Comparison of ENCODE assay signal across 11 cellular contexts in genomic region chr16:89910717-89911354, GRCh38. TPM values are rescaled to one million over a fixed set of nuclear protein-coding genes. Genes with fewer than 3 reads are reported as not detected.
DNase-seq lines count a peak whose midpoint lies in the region; ATAC-seq and TF ChIP-seq lines count a peak whose summit lies in the region.
"Had no signal": no experiment of that assay in that cellular context is flagged by ENCODE, and none has a peak within 500 bp of the region (broad histone marks: within the 10 kb centered on the region; RNA-seq: fewer than 3 reads in every experiment).

No MANE protein-coding gene starts in this region.

- H3K4me3 ChIP-seq in H7 (ENCODE audit: insufficient read depth, low read depth, low read length) (no peak overlapping the region), left ventricle myocardium inferior (no peak overlapping the region)
- H3K4me3 ChIP-seq: mucosa of descending colon had no signal

- peak overlapping the region; percentile 69 for H3K27ac Mint-ChIP-seq in T-helper 17 cell

- H3K4me1 ChIP-seq in left ventricle myocardium inferior: peaks cover 15% of the 10 kb centered on the region

- DNase-seq in H7 (peak; percentile 36), T-helper 17 cell (no peak), left ventricle myocardium inferior (no peak), sciatic nerve (ENCODE audit: low spot score) (no peak), GM19240 (ENCODE audit: insufficient read length, low spot score) (no peak)
- DNase-seq: NCI-H774 had no signal

- H3K27me3 ChIP-seq in H7 (ENCODE audit: control insufficient read depth, insufficient read depth, low read length) (no peaks in the 10 kb centered on the region), left ventricle myocardium inferior (ENCODE audit: low read depth) (no peaks in the 10 kb centered on the region)
- H3K27me3 ChIP-seq: BE2C had no signal

- intact Hi-C loops in left ventricle myocardium inferior (cut with micrococcal nuclease): no loop called here
- intact Hi-C loops in sciatic nerve (cut with DNase I): no loop called here

- H3K27ac ChIP-seq in left ventricle myocardium inferior (replicated peaks): peak overlapping the region; percentile 71

- H3K36me3 ChIP-seq in H7 (replicated peaks; ENCODE audit: control insufficient read depth, insufficient read depth, low read length): peaks cover 9% of the 10 kb centered on the region
- peaks cover 49% of the 10 kb centered on the region for H3K36me3 ChIP-seq in left ventricle myocardium inferior

- H3K27me3 Mint-ChIP-seq in T-helper 17 cell: no peaks in the 10 kb centered on the region

- no peaks in the 10 kb centered on the region for H3K36me3 Mint-ChIP-seq in T-helper 17 cell (ENCODE audit: low read depth)

- peaks cover 3% of the 10 kb centered on the region for H3K4me1 Mint-ChIP-seq in T-helper 17 cell

- H3K9me3 ChIP-seq in T-helper 17 cell (ENCODE audit: control insufficient read depth, low read length, poor library complexity, severe bottlenecking) (no peaks in the 10 kb centered on the region), left ventricle myocardium inferior (replicated peaks) (no peaks in the 10 kb centered on the region)
- H3K9me3 ChIP-seq: BE2C, mucosa of descending colon, SK-N-SH had no signal

- no peak overlapping the region for H3K4me3 Mint-ChIP-seq in T-helper 17 cell

- peak; percentile 10 for ATAC-seq in T-helper 17 cell
- peak; percentile 13 for ATAC-seq in sciatic nerve
- no peak for ATAC-seq in GM18868 (IDR thresholded peaks at IDR 0.05; ENCODE audit: unreplicated experiment)
- no peak for ATAC-seq in HG03354 (IDR thresholded peaks at IDR 0.05; ENCODE audit: poor library complexity, severe bottlenecking, unreplicated experiment)

- TF ChIP-seq CTCF in left ventricle myocardium inferior (IDR thresholded peaks at IDR 0.05; ENCODE audit: borderline replicate concordance): no peak

RNA-seq across cellular contexts. Expression of gene MC1R, which starts 7.8 kb away (rescaled TPM):
- total RNA-seq in H7 (2014; rRNA removed; shearing (Covaris generic)): 5.6 and 6.5 TPM in 2 replicates
- total RNA-seq in T-helper 17 cell: 10 to 100 TPM; 10.1 to 13.8 TPM
- total RNA-seq in left ventricle myocardium inferior: 1.2 TPM
- 5.8 TPM for total RNA-seq in sciatic nerve

RNA-seq across cellular contexts. Expression of gene TUBB3, which starts 12.3 kb away (rescaled TPM):
- total RNA-seq in H7 (2014; rRNA removed; shearing (Covaris generic)): 390 and 607 TPM in 2 replicates
- total RNA-seq in T-helper 17 cell: under 1 TPM; 0.52 to 0.96 TPM
- 2.1 TPM for total RNA-seq in left ventricle myocardium inferior
- 2.0 TPM for total RNA-seq in sciatic nerve

RNA-seq across cellular contexts. Expression of gene TCF25, which starts 37.4 kb away (rescaled TPM):
- 70.5 and 71.8 TPM in 2 replicates for total RNA-seq in H7 (2014; rRNA removed; shearing (Covaris generic))
- total RNA-seq in T-helper 17 cell (100 to 1,000 TPM; 393 to 428 TPM), left ventricle myocardium inferior (82.6 TPM), sciatic nerve (206 TPM)

RNA-seq across cellular contexts. Expression of gene DEF8, which starts 37.7 kb away (rescaled TPM):
- total RNA-seq in H7 (2014; rRNA removed; shearing (Covaris generic)): 65.0 and 67.2 TPM in 2 replicates
- total RNA-seq in T-helper 17 cell: 10 to 100 TPM; 32.5 to 38.3 TPM
- 44.7 TPM for total RNA-seq in left ventricle myocardium inferior
- 60.2 TPM for total RNA-seq in sciatic nerve

Comparison
In these comparisons a context has a peak if more than half of its experiments do, and no peak if none do; other contexts are left out.
1. ATAC-seq: peak in T-helper 17 cell (single experiment) and sciatic nerve (single experiment); none in GM18868 (single experiment) and HG03354 (single experiment).
2. RNA of gene TUBB3, which starts 12.3 kb away (total RNA-seq): 390 to 607 TPM in H7; 2.1 TPM in left ventricle myocardium inferior (single experiment), 2.0 TPM in sciatic nerve (single experiment) and 0.52 to 0.96 TPM in T-helper 17 cell; every median in the first group is over 100 times any median in the second.